In the genomic region with DNA sequence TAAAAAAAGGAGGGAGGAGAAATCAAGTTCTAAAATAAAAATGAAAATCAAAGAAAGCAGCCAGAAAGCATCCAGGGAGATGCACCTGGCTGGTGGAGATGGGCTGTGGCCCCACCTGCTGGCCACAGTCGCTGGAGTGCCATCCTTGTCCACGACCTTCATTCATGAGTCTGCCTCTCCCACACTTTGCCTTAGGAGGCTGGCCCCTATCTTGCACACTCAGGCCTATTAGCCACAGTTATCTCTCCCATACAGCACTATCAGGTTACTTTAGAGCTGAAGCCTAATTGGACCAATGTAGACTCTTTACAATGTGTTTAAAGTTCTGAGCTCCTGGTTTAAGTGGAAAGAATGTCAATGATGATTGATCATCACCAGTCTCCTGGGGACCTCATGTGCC, we compare ENCODE assay signal across 9 cellular contexts.
DNase-seq lines count a peak whose midpoint lies in the region; ATAC-seq lines count a peak whose summit lies in the region.
"Had no signal": no experiment of that assay in that cellular context is flagged by ENCODE, and none has a peak within 500 bp of the region (broad histone marks: within the 10 kb centered on the region; RNA-seq: fewer than 3 reads in every experiment).

No MANE protein-coding gene starts in this region.

- H3K9me3 Mint-ChIP-seq in activated naive CD8-positive, alpha-beta T cell treated with anti-CD3 and anti-CD28 coated beads for 36 hours: peaks cover 6% of the 10 kb centered on the region
- peaks cover 6% of the 10 kb centered on the region for H3K9me3 Mint-ChIP-seq in natural killer cell treated with Interleukin-12 subunit alpha and Interleukin-12 subunit beta and Interleukin-15 and Interleukin-18, amount 100 ng/mL, for 72 hours

- no peaks in the 10 kb centered on the region for H3K4me1 Mint-ChIP-seq in activated naive CD8-positive, alpha-beta T cell treated with anti-CD3 and anti-CD28 coated beads for 36 hours
- no peaks in the 10 kb centered on the region for H3K4me1 Mint-ChIP-seq in natural killer cell treated with Interleukin-12 subunit alpha and Interleukin-12 subunit beta and Interleukin-15 and Interleukin-18, amount 100 ng/mL, for 72 hours (ENCODE audit: low read depth in 2 of 2)
- H3K4me1 Mint-ChIP-seq: memory B cell had no signal

- no peak for ATAC-seq in natural killer cell treated with Interleukin-12 subunit alpha and Interleukin-12 subunit beta and Interleukin-15 and Interleukin-18, amount 100 ng/mL, for 72 hours

- no peak overlapping the region for H3K27ac Mint-ChIP-seq in activated naive CD8-positive, alpha-beta T cell treated with anti-CD3 and anti-CD28 coated beads for 36 hours
- no peak overlapping the region for H3K27ac Mint-ChIP-seq in natural killer cell treated with Interleukin-12 subunit alpha and Interleukin-12 subunit beta and Interleukin-15 and Interleukin-18, amount 100 ng/mL, for 72 hours
- H3K27ac Mint-ChIP-seq: memory B cell had no signal

- no peaks in the 10 kb centered on the region for H3K36me3 Mint-ChIP-seq in activated naive CD8-positive, alpha-beta T cell treated with anti-CD3 and anti-CD28 coated beads for 36 hours
- no peaks in the 10 kb centered on the region for H3K36me3 Mint-ChIP-seq in natural killer cell treated with Interleukin-12 subunit alpha and Interleukin-12 subunit beta and Interleukin-15 and Interleukin-18, amount 100 ng/mL, for 72 hours
- H3K36me3 Mint-ChIP-seq: memory B cell had no signal

- DNase-seq in DMS 273 (lab: John Stamatoyannopoulos, UW; ENCODE audit: unreplicated experiment): peak; percentile 61
- DNase-seq in DMS 273 treated with DMSO at 0.1 percent for 48 hours (lab: John Stamatoyannopoulos, UW): no peak
- DNase-seq in NCI-H1105 (lab: John Stamatoyannopoulos, UW): peak; percentile 33
- peak; percentile 3 for DNase-seq in activated naive CD8-positive, alpha-beta T cell treated with anti-CD3 and anti-CD28 coated beads for 36 hours
- DNase-seq in left kidney (ENCODE audit: low read depth, low spot score): peak; percentile 82
- no peak for DNase-seq in natural killer cell treated with Interleukin-12 subunit alpha and Interleukin-12 subunit beta and Interleukin-15 and Interleukin-18, amount 100 ng/mL, for 72 hours (ENCODE audit: low spot score)
- DNase-seq in Kasumi-1 (lab: John Stamatoyannopoulos, UW): no peak
- DNase-seq in activated CD8-positive, alpha-beta memory T cell treated with anti-CD3 and anti-CD28 coated beads, Interleukin-2, amount 50 U/mL, for 4 hours: no peak

- peaks cover 8% of the 10 kb centered on the region for H3K27me3 Mint-ChIP-seq in activated naive CD8-positive, alpha-beta T cell treated with anti-CD3 and anti-CD28 coated beads for 36 hours
- peaks cover 23 to 34% of the 10 kb centered on the region in 2 donors for H3K27me3 Mint-ChIP-seq in natural killer cell treated with Interleukin-12 subunit alpha and Interleukin-12 subunit beta and Interleukin-15 and Interleukin-18, amount 100 ng/mL, for 72 hours

- no peak overlapping the region for H3K4me3 Mint-ChIP-seq in activated naive CD8-positive, alpha-beta T cell treated with anti-CD3 and anti-CD28 coated beads for 36 hours
- no peak overlapping the region for H3K4me3 Mint-ChIP-seq in natural killer cell treated with Interleukin-12 subunit alpha and Interleukin-12 subunit beta and Interleukin-15 and Interleukin-18, amount 100 ng/mL, for 72 hours
- H3K4me3 Mint-ChIP-seq: memory B cell had no signal

Comparison
In these comparisons a context has a peak if more than half of its experiments do, and no peak if none do; other contexts are left out.
1. DNase-seq: peak in DMS 273 (single experiment), NCI-H1105 (single experiment), activated naive CD8-positive, alpha-beta T cell treated with anti-CD3 and anti-CD28 coated beads for 36 hours (single experiment) and left kidney (single experiment); none in DMS 273 treated with DMSO at 0.1 percent for 48 hours (single experiment), natural killer cell treated with Interleukin-12 subunit alpha and Interleukin-12 subunit beta and Interleukin-15 and Interleukin-18, amount 100 ng/mL, for 72 hours (single experiment), Kasumi-1 (0 of 2) and activated CD8-positive, alpha-beta memory T cell treated with anti-CD3 and anti-CD28 coated beads, Interleukin-2, amount 50 U/mL, for 4 hours (single experiment).